Comparison of ENCODE assay signal across 30 cellular contexts in the genomic region with DNA sequence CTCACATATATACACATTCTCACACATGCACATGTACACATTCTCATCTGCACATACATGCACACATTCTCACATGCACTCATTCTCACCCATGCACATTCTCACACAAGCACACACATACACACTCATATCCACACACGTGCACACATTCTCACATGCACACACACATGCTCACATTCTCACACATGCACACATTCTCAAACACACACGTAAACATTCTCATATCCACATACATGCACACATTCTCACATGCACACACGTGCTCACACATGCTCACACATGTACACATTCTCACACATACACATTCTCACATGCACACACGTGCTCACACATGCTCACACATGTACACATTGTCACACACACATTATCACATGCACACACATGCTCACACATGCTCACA.
"Had no signal": no experiment of that assay in that cellular context is flagged by ENCODE, and none has a peak within 500 bp of the region (broad histone marks: within the 10 kb centered on the region; RNA-seq: fewer than 3 reads in every experiment).

No MANE protein-coding gene starts in this region.

- H3K27ac Mint-ChIP-seq: activated CD4-positive, alpha-beta T cell treated with anti-CD3 and anti-CD28 coated beads, Interleukin-2, amount 10 ng/mL, durations not matched to agents 7 days and 5 days; activated CD8-positive, alpha-beta T cell treated with anti-CD3 and anti-CD28 coated beads for 36 hours; activated naive CD4-positive, alpha-beta T cell treated with anti-CD3 and anti-CD28 coated beads, Interleukin-2, amount 50 U/mL, for 24 hours; activated naive CD8-positive, alpha-beta T cell treated with anti-CD3 and anti-CD28 coated beads, Interleukin-2, amount 50 U/mL, for 24 hours; activated T-helper 17 cell treated with anti-CD3 and anti-CD28 coated beads, Interleukin-2, amount 50 U/mL, for 72 hours; immature natural killer cell; mesothelial cell of epicardium; naive B cell; T-helper 1 cell treated with Interleukin-12 subunit alpha and Interleukin-12 subunit beta and Interleukin-4 antibody, amounts not matched to agents 30 μg/mL and 1 μg/mL, for 36 hours had no signal

- DNase-seq: activated CD4-positive, alpha-beta T cell treated with anti-CD3 and anti-CD28 coated beads for 1 hour; activated CD4-positive, alpha-beta T cell treated with anti-CD3 and anti-CD28 coated beads, Interleukin-2, amount 10 ng/mL, durations not matched to agents 7 days and 5 days; activated CD8-positive, alpha-beta T cell treated with anti-CD3 and anti-CD28 coated beads for 36 hours; activated gamma-delta T cell treated with Interleukin-2 at 50 U/mL for 16 hours; activated naive CD8-positive, alpha-beta T cell treated with anti-CD3 and anti-CD28 coated beads, Interleukin-2, amount 50 U/mL, for 24 hours; activated T-cell treated with anti-CD3 and anti-CD28 coated beads, Interleukin-2, amount 50 U/mL, for 4 hours; amygdala; effector memory CD4-positive, alpha-beta T cell; foreskin keratinocyte; immature natural killer cell; kidney; left colon; mammary epithelial cell; naive B cell; posterior cingulate gyrus; stimulated activated CD4-positive, alpha-beta T cell treated with anti-CD3 and anti-CD28 coated beads, Interleukin-2, amount 100 ng/mL, for 48 hours; stimulated activated naive CD4-positive, alpha-beta T cell treated with Interleukin-2 at 50 U/mL for 16 hours; SW 1271; T-helper 9 cell had no signal

- H3K27me3 Mint-ChIP-seq: activated CD4-positive, alpha-beta T cell treated with anti-CD3 and anti-CD28 coated beads, Interleukin-2, amount 10 ng/mL, durations not matched to agents 7 days and 5 days; activated naive CD4-positive, alpha-beta T cell treated with anti-CD3 and anti-CD28 coated beads, Interleukin-2, amount 50 U/mL, for 24 hours; activated naive CD8-positive, alpha-beta T cell treated with anti-CD3 and anti-CD28 coated beads, Interleukin-2, amount 50 U/mL, for 24 hours; naive B cell had no signal

- H3K36me3 ChIP-seq: breast epithelium, tibial nerve had no signal

- H2AFZ ChIP-seq: hepatocyte had no signal

- H3K4me1 ChIP-seq: breast epithelium, foreskin keratinocyte, tibial nerve had no signal

- H3K4me2 ChIP-seq: hepatocyte had no signal

- H3K4me1 Mint-ChIP-seq: activated CD4-positive, alpha-beta T cell treated with anti-CD3 and anti-CD28 coated beads, Interleukin-2, amount 10 ng/mL, durations not matched to agents 7 days and 5 days; mesothelial cell of epicardium; naive B cell had no signal

- FAIRE-seq: colon, kidney had no signal

- ATAC-seq: activated CD8-positive, alpha-beta T cell treated with anti-CD3 and anti-CD28 coated beads for 36 hours; activated naive CD8-positive, alpha-beta T cell treated with anti-CD3 and anti-CD28 coated beads, Interleukin-2, amount 50 U/mL, for 24 hours; activated T-cell treated with anti-CD3 and anti-CD28 coated beads, Interleukin-2, amount 50 U/mL, for 4 hours; activated T-helper 17 cell treated with anti-CD3 and anti-CD28 coated beads, Interleukin-2, amount 50 U/mL, for 72 hours; esophagus mucosa; foreskin keratinocyte; left colon; right cardiac atrium had no signal

- H3K79me2 ChIP-seq: hepatocyte had no signal

- H3K4me3 ChIP-seq: breast epithelium, hepatocyte, tibial nerve had no signal

- H3K27me3 ChIP-seq: foreskin keratinocyte, hepatocyte, tibial nerve had no signal

- H3K4me3 Mint-ChIP-seq: activated CD4-positive, alpha-beta T cell treated with anti-CD3 and anti-CD28 coated beads, Interleukin-2, amount 10 ng/mL, durations not matched to agents 7 days and 5 days; activated CD8-positive, alpha-beta T cell treated with anti-CD3 and anti-CD28 coated beads for 36 hours; activated naive CD4-positive, alpha-beta T cell treated with anti-CD3 and anti-CD28 coated beads, Interleukin-2, amount 50 U/mL, for 24 hours; activated naive CD8-positive, alpha-beta T cell treated with anti-CD3 and anti-CD28 coated beads, Interleukin-2, amount 50 U/mL, for 24 hours; activated T-cell treated with anti-CD3 and anti-CD28 coated beads, Interleukin-2, amount 50 U/mL, for 4 hours; activated T-helper 17 cell treated with anti-CD3 and anti-CD28 coated beads, Interleukin-2, amount 50 U/mL, for 72 hours; immature natural killer cell; mesothelial cell of epicardium; neural crest cell; T-helper 1 cell treated with Interleukin-12 subunit alpha and Interleukin-12 subunit beta and Interleukin-4 antibody, amounts not matched to agents 30 μg/mL and 1 μg/mL, for 36 hours had no signal

- H3K27ac ChIP-seq: breast epithelium, foreskin keratinocyte, hepatocyte, tibial nerve had no signal
